2 cellular contexts compared by ENCODE assay signal in genomic region chr11:73218106-73218829, GRCh38.
TF ChIP-seq lines count a peak whose summit lies in the region.

Gene P2RY2 (plus strand): TSS chr11:73218281. CDS start chr11:73234160, 15,879 bp downstream.

TF ChIP-seq in HEK293, 187 proteins besides CTCF, POLR2A, EP300 and RAD21 (continued from another document and continues in another):
- no peak for TF ChIP-seq TRIM28 (IDR thresholded peaks at IDR 0.05; ENCODE audit: borderline replicate concordance, low read length)
- TF ChIP-seq ZNF658 (tag by site-specific recombination; IDR thresholded peaks at IDR 0.05) = no peak
- TF ChIP-seq GLIS1 (tag by site-specific recombination; IDR thresholded peaks at IDR 0.05) = peak; percentile 39; the same call in 1 of the 2 replicates
- TF ChIP-seq ZNF645 (tag by site-specific recombination; IDR thresholded peaks at IDR 0.05) = no peak
- no peak for TF ChIP-seq TCF7L2 (IDR thresholded peaks at IDR 0.05; ENCODE audit: borderline replicate concordance, low read depth, low read length)
- TF ChIP-seq ZNF10 (tag by site-specific recombination; IDR thresholded peaks at IDR 0.05) = no peak
- TF ChIP-seq ZNF311 (tag by site-specific recombination; IDR thresholded peaks at IDR 0.05; ENCODE audit: borderline replicate concordance) = no peak
- TF ChIP-seq ZNF354C (tag by site-specific recombination; IDR thresholded peaks at IDR 0.05; ENCODE audit: borderline replicate concordance, low read depth) = no peak
- TF ChIP-seq ZNF26 (tag by site-specific recombination; IDR thresholded peaks at IDR 0.05) = no peak
- TF ChIP-seq ZNF23 (tag by site-specific recombination; IDR thresholded peaks at IDR 0.05; ENCODE audit: borderline replicate concordance) = no peak
- TF ChIP-seq REPIN1 (tag by site-specific recombination; IDR thresholded peaks at IDR 0.05; ENCODE audit: low read depth) = no peak
- TF ChIP-seq ZNF670 (tag by site-specific recombination; IDR thresholded peaks at IDR 0.05; ENCODE audit: low read depth) = no peak
- peak; percentile 72 for TF ChIP-seq ZNF341 (tag by site-specific recombination; IDR thresholded peaks at IDR 0.05; ENCODE audit: low read depth)
- TF ChIP-seq ZNF555 (tag by site-specific recombination; conservative IDR thresholded peaks at IDR 0.05) = no peak
- TF ChIP-seq ZNF248 (tag by site-specific recombination; IDR thresholded peaks at IDR 0.05) = no peak
- TF ChIP-seq ZNF580 (tag by site-specific recombination; IDR thresholded peaks at IDR 0.05) = no peak
- no peak for TF ChIP-seq ZNF626 (tag by site-specific recombination; IDR thresholded peaks at IDR 0.05)
- no peak for TF ChIP-seq ZNF510 (tag by site-specific recombination; IDR thresholded peaks at IDR 0.05; ENCODE audit: insufficient replicate concordance)
- no peak for TF ChIP-seq MEIS1 (CRISPR knock-in tag; IDR thresholded peaks at IDR 0.05; ENCODE audit: borderline replicate concordance)
- peak; percentile 36; the same call in 1 of the 2 replicates for TF ChIP-seq SP7 (tag by site-specific recombination; IDR thresholded peaks at IDR 0.05)
- no peak for TF ChIP-seq ZBTB44 (tag by site-specific recombination; IDR thresholded peaks at IDR 0.05)
- TF ChIP-seq ZNF121 (tag by site-specific recombination; IDR thresholded peaks at IDR 0.05) = no peak
- TF ChIP-seq ZNF701 (tag by site-specific recombination; IDR thresholded peaks at IDR 0.05) = no peak
- no peak for TF ChIP-seq ZNF521 (tag by site-specific recombination; IDR thresholded peaks at IDR 0.05)
- no peak for TF ChIP-seq OVOL3 (tag by site-specific recombination; IDR thresholded peaks at IDR 0.05)
- TF ChIP-seq PATZ1 (tag by site-specific recombination; IDR thresholded peaks at IDR 0.05) = peak; percentile 61
- TF ChIP-seq ZNF837 (tag by site-specific recombination; IDR thresholded peaks at IDR 0.05) = no peak
- peak; percentile 59; the same call in 1 of the 2 replicates for TF ChIP-seq ZNF2 (tag by site-specific recombination; IDR thresholded peaks at IDR 0.05)
- no peak for TF ChIP-seq ZNF155 (tag by site-specific recombination; IDR thresholded peaks at IDR 0.05)
- TF ChIP-seq SCRT1 (tag by site-specific recombination; IDR thresholded peaks at IDR 0.05; ENCODE audit: borderline replicate concordance) = no peak
- TF ChIP-seq ZNF560 (tag by site-specific recombination; IDR thresholded peaks at IDR 0.05; ENCODE audit: borderline replicate concordance) = no peak
- peak; percentile 94 for TF ChIP-seq KLF1 (tag by site-specific recombination; IDR thresholded peaks at IDR 0.05)

TF ChIP-seq in HepG2, 621 proteins besides CTCF, POLR2A, EP300 and RAD21 (continued from another document and continues in another):
- no peak for TF ChIP-seq DNMT1 (CRISPR knock-in tag; IDR thresholded peaks at IDR 0.05)
- TF ChIP-seq PRMT3 (CRISPR knock-in tag; IDR thresholded peaks at IDR 0.05; ENCODE audit: borderline replicate concordance, low read depth) = no peak
- TF ChIP-seq ZNF660 (CRISPR knock-in tag; IDR thresholded peaks at IDR 0.05; ENCODE audit: borderline replicate concordance, low read depth) = no peak
- TF ChIP-seq MTF1 (CRISPR knock-in tag; IDR thresholded peaks at IDR 0.05) = no peak
- TF ChIP-seq HNF4A (CRISPR knock-in tag; IDR thresholded peaks at IDR 0.05) = peak; percentile 45
- TF ChIP-seq ZNF142 (CRISPR knock-in tag; IDR thresholded peaks at IDR 0.05) = peak; percentile 73
- peak; percentile 73; the same call in 1 of the 2 replicates for TF ChIP-seq SP4 (CRISPR knock-in tag; IDR thresholded peaks at IDR 0.05)
- no peak for TF ChIP-seq HOXA7 (CRISPR knock-in tag; IDR thresholded peaks at IDR 0.05)
- TF ChIP-seq ZNF264 (CRISPR knock-in tag; IDR thresholded peaks at IDR 0.05) = 0 out of 2 replicates have a peak, but pooled peaks have one; percentile 63
- no peak for TF ChIP-seq ZNF512 (CRISPR knock-in tag; IDR thresholded peaks at IDR 0.05)
- TF ChIP-seq CREB3 (CRISPR knock-in tag; IDR thresholded peaks at IDR 0.05) = no peak
- 0 out of 2 replicates have a peak, but pooled peaks have one; percentile 50 for TF ChIP-seq WIZ (CRISPR knock-in tag; IDR thresholded peaks at IDR 0.05)
- no peak for TF ChIP-seq FIP1L1 (IDR thresholded peaks at IDR 0.05; ENCODE audit: borderline replicate concordance, insufficient read depth, low read depth, low read length)
- no peak for TF ChIP-seq ZNF33B (CRISPR knock-in tag; IDR thresholded peaks at IDR 0.05)
- TF ChIP-seq NFATC3 (CRISPR knock-in tag; IDR thresholded peaks at IDR 0.05) = peak; percentile 16; the same call in 1 of the 2 replicates
- TF ChIP-seq ESRRA (CRISPR knock-in tag; IDR thresholded peaks at IDR 0.05; ENCODE audit: low read depth) = peak; percentile 42; the same call in 1 of the 2 replicates
- peak; percentile 56; the same call in 1 of the 2 replicates for TF ChIP-seq ZNF646 (CRISPR knock-in tag; IDR thresholded peaks at IDR 0.05)
- TF ChIP-seq ZNF577 (CRISPR knock-in tag; IDR thresholded peaks at IDR 0.05; ENCODE audit: borderline replicate concordance, low read depth) = no peak
- TF ChIP-seq ZFP90 (CRISPR knock-in tag; IDR thresholded peaks at IDR 0.05; ENCODE audit: borderline replicate concordance) = peak; percentile 26; the same call in 1 of the 2 replicates
- peak; percentile 74 for TF ChIP-seq HOXD1 (CRISPR knock-in tag; IDR thresholded peaks at IDR 0.05)
- peak; percentile 63; the same call in 1 of the 2 replicates for TF ChIP-seq TFDP2 (CRISPR knock-in tag; IDR thresholded peaks at IDR 0.05)
- TF ChIP-seq TCF7L2 (IDR thresholded peaks at IDR 0.05; ENCODE audit: low read depth, low read length) = no peak
- no peak for TF ChIP-seq ZNF20 (CRISPR knock-in tag; IDR thresholded peaks at IDR 0.05)
- no peak for TF ChIP-seq CSRNP2 (CRISPR knock-in tag; conservative IDR thresholded peaks at IDR 0.05; ENCODE audit: low read depth)
- 0 out of 2 replicates have a peak, but pooled peaks have one; percentile 48 for TF ChIP-seq MED13 (CRISPR knock-in tag; IDR thresholded peaks at IDR 0.05)
